In genomic region chr1:111507411-111508201, GRCh38 we compare ENCODE assay signal across 1 cellular context.
TF ChIP-seq lines count a peak whose summit lies in the region.

No MANE protein-coding gene starts in this region.

TF ChIP-seq in HepG2, 621 proteins besides CTCF, POLR2A, EP300 and RAD21 (continued from another document and continues in another):
- TF ChIP-seq, protein P1, sequence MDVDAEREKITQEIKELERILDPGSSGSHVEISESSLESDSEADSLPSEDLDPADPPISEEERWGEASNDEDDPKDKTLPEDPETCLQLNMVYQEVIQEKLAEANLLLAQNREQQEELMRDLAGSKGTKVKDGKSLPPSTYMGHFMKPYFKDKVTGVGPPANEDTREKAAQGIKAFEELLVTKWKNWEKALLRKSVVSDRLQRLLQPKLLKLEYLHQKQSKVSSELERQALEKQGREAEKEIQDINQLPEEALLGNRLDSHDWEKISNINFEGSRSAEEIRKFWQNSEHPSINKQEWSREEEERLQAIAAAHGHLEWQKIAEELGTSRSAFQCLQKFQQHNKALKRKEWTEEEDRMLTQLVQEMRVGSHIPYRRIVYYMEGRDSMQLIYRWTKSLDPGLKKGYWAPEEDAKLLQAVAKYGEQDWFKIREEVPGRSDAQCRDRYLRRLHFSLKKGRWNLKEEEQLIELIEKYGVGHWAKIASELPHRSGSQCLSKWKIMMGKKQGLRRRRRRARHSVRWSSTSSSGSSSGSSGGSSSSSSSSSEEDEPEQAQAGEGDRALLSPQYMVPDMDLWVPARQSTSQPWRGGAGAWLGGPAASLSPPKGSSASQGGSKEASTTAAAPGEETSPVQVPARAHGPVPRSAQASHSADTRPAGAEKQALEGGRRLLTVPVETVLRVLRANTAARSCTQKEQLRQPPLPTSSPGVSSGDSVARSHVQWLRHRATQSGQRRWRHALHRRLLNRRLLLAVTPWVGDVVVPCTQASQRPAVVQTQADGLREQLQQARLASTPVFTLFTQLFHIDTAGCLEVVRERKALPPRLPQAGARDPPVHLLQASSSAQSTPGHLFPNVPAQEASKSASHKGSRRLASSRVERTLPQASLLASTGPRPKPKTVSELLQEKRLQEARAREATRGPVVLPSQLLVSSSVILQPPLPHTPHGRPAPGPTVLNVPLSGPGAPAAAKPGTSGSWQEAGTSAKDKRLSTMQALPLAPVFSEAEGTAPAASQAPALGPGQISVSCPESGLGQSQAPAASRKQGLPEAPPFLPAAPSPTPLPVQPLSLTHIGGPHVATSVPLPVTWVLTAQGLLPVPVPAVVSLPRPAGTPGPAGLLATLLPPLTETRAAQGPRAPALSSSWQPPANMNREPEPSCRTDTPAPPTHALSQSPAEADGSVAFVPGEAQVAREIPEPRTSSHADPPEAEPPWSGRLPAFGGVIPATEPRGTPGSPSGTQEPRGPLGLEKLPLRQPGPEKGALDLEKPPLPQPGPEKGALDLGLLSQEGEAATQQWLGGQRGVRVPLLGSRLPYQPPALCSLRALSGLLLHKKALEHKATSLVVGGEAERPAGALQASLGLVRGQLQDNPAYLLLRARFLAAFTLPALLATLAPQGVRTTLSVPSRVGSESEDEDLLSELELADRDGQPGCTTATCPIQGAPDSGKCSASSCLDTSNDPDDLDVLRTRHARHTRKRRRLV (CRISPR knock-in tag; IDR thresholded peaks at IDR 0.05), result no peak
- TF ChIP-seq ZNF30 (CRISPR knock-in tag; IDR thresholded peaks at IDR 0.05) (no peak), HOXA7 (CRISPR knock-in tag; IDR thresholded peaks at IDR 0.05) (no peak), ZNF556 (CRISPR knock-in tag; IDR thresholded peaks at IDR 0.05; ENCODE audit: borderline replicate concordance) (no peak), RAD51 (IDR thresholded peaks at IDR 0.05; ENCODE audit: borderline replicate concordance) (no peak), ZNF572 (CRISPR knock-in tag; IDR thresholded peaks at IDR 0.05) (no peak), ZNF576 (CRISPR knock-in tag; IDR thresholded peaks at IDR 0.05) (no peak), PRMT3 (CRISPR knock-in tag; IDR thresholded peaks at IDR 0.05; ENCODE audit: borderline replicate concordance, low read depth) (no peak), CREB1 (IDR thresholded peaks at IDR 0.05) (no peak), CREB1 (CRISPR knock-in tag; IDR thresholded peaks at IDR 0.05) (no peak), ATF7-NPFF (CRISPR knock-in tag; IDR thresholded peaks at IDR 0.05; ENCODE audit: low read depth) (peak; percentile 48; the same call in 1 of the 2 replicates), UBTF (CRISPR knock-in tag; IDR thresholded peaks at IDR 0.05) (peak; percentile 76), ZNF224 (CRISPR knock-in tag; IDR thresholded peaks at IDR 0.05) (no peak), MAFF (IDR thresholded peaks at IDR 0.05; ENCODE audit: low read depth, low read length) (no peak), ZFP82 (CRISPR knock-in tag; IDR thresholded peaks at IDR 0.05; ENCODE audit: borderline replicate concordance) (no peak), TOPORS (CRISPR knock-in tag; IDR thresholded peaks at IDR 0.05) (no peak), KLF6 (CRISPR knock-in tag; IDR thresholded peaks at IDR 0.05) (no peak), ZNF451 (CRISPR knock-in tag; IDR thresholded peaks at IDR 0.05) (0 out of 2 replicates have a peak, but pooled peaks have one; percentile 19), IRF1 (CRISPR knock-in tag; IDR thresholded peaks at IDR 0.05; ENCODE audit: low read depth) (no peak), DBP (CRISPR knock-in tag; IDR thresholded peaks at IDR 0.05; ENCODE audit: not compliant biosample characterization) (no peak), PCBP2 (optimal IDR thresholded peaks at IDR 0.05; ENCODE audit: low read depth, low read length, poor library complexity, severe bottlenecking) (no peak), POLR2G (IDR thresholded peaks at IDR 0.05; ENCODE audit: low read depth, low read length) (0 out of 2 replicates have a peak, but pooled peaks have one; percentile 49), ZNF17 (CRISPR knock-in tag; IDR thresholded peaks at IDR 0.05) (no peak), SAFB2 (CRISPR knock-in tag; IDR thresholded peaks at IDR 0.05; ENCODE audit: borderline replicate concordance, low read depth) (no peak), ZNF414 (CRISPR knock-in tag; IDR thresholded peaks at IDR 0.05) (no peak), ATF7 (IDR thresholded peaks at IDR 0.05) (no peak), ATF7 (CRISPR knock-in tag; IDR thresholded peaks at IDR 0.05) (no peak), ZNF253 (CRISPR knock-in tag; IDR thresholded peaks at IDR 0.05; ENCODE audit: borderline replicate concordance) (no peak), NFAT5 (CRISPR knock-in tag; IDR thresholded peaks at IDR 0.05) (no peak), ZNF256 (CRISPR knock-in tag; conservative IDR thresholded peaks at IDR 0.05) (no peak)
- TF ChIP-seq, protein P2, sequence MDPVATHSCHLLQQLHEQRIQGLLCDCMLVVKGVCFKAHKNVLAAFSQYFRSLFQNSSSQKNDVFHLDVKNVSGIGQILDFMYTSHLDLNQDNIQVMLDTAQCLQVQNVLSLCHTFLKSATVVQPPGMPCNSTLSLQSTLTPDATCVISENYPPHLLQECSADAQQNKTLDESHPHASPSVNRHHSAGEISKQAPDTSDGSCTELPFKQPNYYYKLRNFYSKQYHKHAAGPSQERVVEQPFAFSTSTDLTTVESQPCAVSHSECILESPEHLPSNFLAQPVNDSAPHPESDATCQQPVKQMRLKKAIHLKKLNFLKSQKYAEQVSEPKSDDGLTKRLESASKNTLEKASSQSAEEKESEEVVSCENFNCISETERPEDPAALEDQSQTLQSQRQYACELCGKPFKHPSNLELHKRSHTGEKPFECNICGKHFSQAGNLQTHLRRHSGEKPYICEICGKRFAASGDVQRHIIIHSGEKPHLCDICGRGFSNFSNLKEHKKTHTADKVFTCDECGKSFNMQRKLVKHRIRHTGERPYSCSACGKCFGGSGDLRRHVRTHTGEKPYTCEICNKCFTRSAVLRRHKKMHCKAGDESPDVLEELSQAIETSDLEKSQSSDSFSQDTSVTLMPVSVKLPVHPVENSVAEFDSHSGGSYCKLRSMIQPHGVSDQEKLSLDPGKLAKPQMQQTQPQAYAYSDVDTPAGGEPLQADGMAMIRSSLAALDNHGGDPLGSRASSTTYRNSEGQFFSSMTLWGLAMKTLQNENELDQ (CRISPR knock-in tag; IDR thresholded peaks at IDR 0.05; ENCODE audit: borderline replicate concordance), result no peak
- TF ChIP-seq, protein P3, sequence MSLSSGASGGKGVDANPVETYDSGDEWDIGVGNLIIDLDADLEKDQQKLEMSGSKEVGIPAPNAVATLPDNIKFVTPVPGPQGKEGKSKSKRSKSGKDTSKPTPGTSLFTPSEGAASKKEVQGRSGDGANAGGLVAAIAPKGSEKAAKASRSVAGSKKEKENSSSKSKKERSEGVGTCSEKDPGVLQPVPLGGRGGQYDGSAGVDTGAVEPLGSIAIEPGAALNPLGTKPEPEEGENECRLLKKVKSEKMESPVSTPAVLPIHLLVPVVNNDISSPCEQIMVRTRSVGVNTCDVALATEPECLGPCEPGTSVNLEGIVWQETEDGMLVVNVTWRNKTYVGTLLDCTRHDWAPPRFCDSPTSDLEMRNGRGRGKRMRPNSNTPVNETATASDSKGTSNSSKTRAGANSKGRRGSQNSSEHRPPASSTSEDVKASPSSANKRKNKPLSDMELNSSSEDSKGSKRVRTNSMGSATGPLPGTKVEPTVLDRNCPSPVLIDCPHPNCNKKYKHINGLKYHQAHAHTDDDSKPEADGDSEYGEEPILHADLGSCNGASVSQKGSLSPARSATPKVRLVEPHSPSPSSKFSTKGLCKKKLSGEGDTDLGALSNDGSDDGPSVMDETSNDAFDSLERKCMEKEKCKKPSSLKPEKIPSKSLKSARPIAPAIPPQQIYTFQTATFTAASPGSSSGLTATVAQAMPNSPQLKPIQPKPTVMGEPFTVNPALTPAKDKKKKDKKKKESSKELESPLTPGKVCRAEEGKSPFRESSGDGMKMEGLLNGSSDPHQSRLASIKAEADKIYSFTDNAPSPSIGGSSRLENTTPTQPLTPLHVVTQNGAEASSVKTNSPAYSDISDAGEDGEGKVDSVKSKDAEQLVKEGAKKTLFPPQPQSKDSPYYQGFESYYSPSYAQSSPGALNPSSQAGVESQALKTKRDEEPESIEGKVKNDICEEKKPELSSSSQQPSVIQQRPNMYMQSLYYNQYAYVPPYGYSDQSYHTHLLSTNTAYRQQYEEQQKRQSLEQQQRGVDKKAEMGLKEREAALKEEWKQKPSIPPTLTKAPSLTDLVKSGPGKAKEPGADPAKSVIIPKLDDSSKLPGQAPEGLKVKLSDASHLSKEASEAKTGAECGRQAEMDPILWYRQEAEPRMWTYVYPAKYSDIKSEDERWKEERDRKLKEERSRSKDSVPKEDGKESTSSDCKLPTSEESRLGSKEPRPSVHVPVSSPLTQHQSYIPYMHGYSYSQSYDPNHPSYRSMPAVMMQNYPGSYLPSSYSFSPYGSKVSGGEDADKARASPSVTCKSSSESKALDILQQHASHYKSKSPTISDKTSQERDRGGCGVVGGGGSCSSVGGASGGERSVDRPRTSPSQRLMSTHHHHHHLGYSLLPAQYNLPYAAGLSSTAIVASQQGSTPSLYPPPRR (CRISPR knock-in tag; IDR thresholded peaks at IDR 0.05; ENCODE audit: borderline replicate concordance), result no peak
- TF ChIP-seq, protein P4, sequence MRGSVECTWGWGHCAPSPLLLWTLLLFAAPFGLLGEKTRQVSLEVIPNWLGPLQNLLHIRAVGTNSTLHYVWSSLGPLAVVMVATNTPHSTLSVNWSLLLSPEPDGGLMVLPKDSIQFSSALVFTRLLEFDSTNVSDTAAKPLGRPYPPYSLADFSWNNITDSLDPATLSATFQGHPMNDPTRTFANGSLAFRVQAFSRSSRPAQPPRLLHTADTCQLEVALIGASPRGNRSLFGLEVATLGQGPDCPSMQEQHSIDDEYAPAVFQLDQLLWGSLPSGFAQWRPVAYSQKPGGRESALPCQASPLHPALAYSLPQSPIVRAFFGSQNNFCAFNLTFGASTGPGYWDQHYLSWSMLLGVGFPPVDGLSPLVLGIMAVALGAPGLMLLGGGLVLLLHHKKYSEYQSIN (CRISPR knock-in tag; IDR thresholded peaks at IDR 0.05; ENCODE audit: borderline replicate concordance), result no peak
